In the genomic region with DNA sequence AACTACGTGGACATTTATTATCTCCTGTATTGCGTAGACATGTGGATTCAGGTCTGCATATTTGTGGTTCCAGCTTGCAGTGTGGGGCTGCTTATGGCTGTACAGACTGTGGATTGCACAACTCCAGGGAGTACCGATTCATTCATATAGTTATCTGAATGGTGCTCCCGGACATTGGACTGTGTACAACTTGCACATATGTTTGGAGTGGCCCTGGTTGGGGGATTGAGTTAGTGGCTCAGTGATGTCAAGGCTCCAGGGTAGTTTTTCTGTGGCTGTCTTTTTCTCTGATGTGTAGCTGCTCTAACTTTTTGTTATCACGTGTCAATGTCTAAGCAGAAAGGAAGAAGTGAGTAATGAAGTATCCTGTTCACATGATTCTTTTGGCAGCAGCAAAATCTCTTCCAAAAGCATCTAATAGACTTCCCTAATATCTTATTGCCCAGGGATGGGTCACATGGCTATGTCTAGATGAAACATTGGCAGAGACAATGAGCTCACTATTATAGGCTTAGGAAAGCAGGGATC, we compare ENCODE assay signal across 10 cellular contexts. TPM values are rescaled to one million over a fixed set of nuclear protein-coding genes. Genes with fewer than 3 reads are reported as not detected.
DNase-seq lines count a peak whose midpoint lies in the region; ATAC-seq and TF ChIP-seq lines count a peak whose summit lies in the region.
"Had no signal": no experiment of that assay in that cellular context is flagged by ENCODE, and none has a peak within 500 bp of the region (broad histone marks: within the 10 kb centered on the region; RNA-seq: fewer than 3 reads in every experiment).

No MANE protein-coding gene starts in this region.

- no peak for TF ChIP-seq POLR2A in body of pancreas (IDR thresholded peaks at IDR 0.05)

- WGBS in body of pancreas, 2 donors, result 31 to 36% methylated on average over 5 of the region's 5 CpGs
- 47% methylated on average over 5 of the region's 5 CpGs for WGBS in liver

- ATAC-seq in Right ventricle myocardium inferior (peak; percentile 49), body of pancreas (no peak), GM21723 (IDR thresholded peaks at IDR 0.05; ENCODE audit: unreplicated experiment) (no peak), HG02840 (IDR thresholded peaks at IDR 0.05; ENCODE audit: low FRiP score, unreplicated experiment) (no peak)

- TF ChIP-seq CTCF in body of pancreas (IDR thresholded peaks at IDR 0.05) (no peak), liver (IDR thresholded peaks at IDR 0.05; ENCODE audit: low read depth, low read length, missing input control) (no peak)

- H3K9ac ChIP-seq in liver (ENCODE audit: low read depth in 1 of 2, low read length in 2 of 2), result peak overlapping the region in 1 of 2 donors; percentile 16

- H3K4me1 ChIP-seq in body of pancreas (peaks cover 40% of the 10 kb centered on the region), liver (ENCODE audit: control insufficient read depth in 4 of 4, insufficient read depth in 4 of 4, low read length in 3 of 4) (peaks cover 20 to 50% (median 39%) of the 10 kb centered on the region in 4 donors)
- H3K4me1 ChIP-seq: SJSA1 had no signal

- no peak for TF ChIP-seq RAD21 in liver (IDR thresholded peaks at IDR 0.05)

- peak overlapping the region; percentile 31 to 71 (median 68) for H3K27ac ChIP-seq in body of pancreas
- peak overlapping the region; percentile 64 to 72 for H3K27ac ChIP-seq in liver (ENCODE audit: low read depth in 1 of 2, low read length in 2 of 2)
- H3K27ac ChIP-seq: SJSA1 had no signal

- DNase-seq in Right ventricle myocardium inferior (ENCODE audit: missing footprints) (no peak), cardiac septum (ENCODE audit: low spot score) (no peak), body of pancreas (peak in 1 of 4 donors; percentile 22), NCI-H2196 treated with DMSO at 0.1 percent for 48 hours (lab: John Stamatoyannopoulos, UW; ENCODE audit: unreplicated experiment) (no peak), NCI-H2107 (lab: John Stamatoyannopoulos, UW) (no peak)
- DNase-seq: CD4-positive, CD25-positive, alpha-beta regulatory T cell had no signal

- intact Hi-C loops in Right ventricle myocardium inferior (cut with DNase I) (no loop called here), cardiac septum (cut with DNase I) (no loop called here), body of pancreas (cut with DNase I) (no loop called here)

- no peaks in the 10 kb centered on the region for H3K9me3 ChIP-seq in body of pancreas
- no peaks in the 10 kb centered on the region for H3K9me3 ChIP-seq in liver (ENCODE audit: control insufficient read depth in 4 of 4, low read length in 3 of 4)
- H3K9me3 ChIP-seq: SJSA1 had no signal

- no peaks in the 10 kb centered on the region for H3K36me3 ChIP-seq in body of pancreas (replicated peaks in 1 of 2; ENCODE audit: insufficient read depth in 1 of 2, low read depth in 2 of 2)
- H3K36me3 ChIP-seq in liver (ENCODE audit: control insufficient read depth in 4 of 4, insufficient read depth in 3 of 4, low read depth in 1 of 4, low read length in 3 of 4), result peaks cover 0 to 29% (median 4%) of the 10 kb centered on the region in 4 donors
- H3K36me3 ChIP-seq: SJSA1 had no signal

- H3K4me3 ChIP-seq in body of pancreas (no peak overlapping the region), liver (ENCODE audit: low read depth in 1 of 3, low read length in 3 of 3) (no peak overlapping the region)
- H3K4me3 ChIP-seq: SJSA1 had no signal

- no peaks in the 10 kb centered on the region for H3K27me3 ChIP-seq in body of pancreas
- H3K27me3 ChIP-seq in liver (ENCODE audit: control insufficient read depth in 4 of 4, insufficient read depth in 4 of 4, low read length in 3 of 4), result no peaks in the 10 kb centered on the region
- H3K27me3 ChIP-seq: SJSA1 had no signal

TF ChIP-seq in liver, 16 proteins besides CTCF, POLR2A, EP300 and RAD21:
- TF ChIP-seq ZBTB33 (IDR thresholded peaks at IDR 0.05), result no peak
- peak; percentile 19 for TF ChIP-seq HNF4G (IDR thresholded peaks at IDR 0.05)
- no peak for TF ChIP-seq FOXA2 (IDR thresholded peaks at IDR 0.05)
- peak in 1 of 2 donors; percentile 51 for TF ChIP-seq JUND (IDR thresholded peaks at IDR 0.05)
- peak in 1 of 2 donors; percentile 34 for TF ChIP-seq HNF4A (conservative IDR thresholded peaks at IDR 0.05)

RNA-seq across cellular contexts. Expression of gene ST3GAL6, which starts 15.8 kb away (rescaled TPM):
- total RNA-seq in Right ventricle myocardium inferior, result 27.1 TPM
- 87.0 TPM for total RNA-seq in cardiac septum
- 10 to 100 TPM in 1 of 2 donors, 1 to 10 TPM in 1; 8.0 to 35.3 TPM for total RNA-seq in body of pancreas
- 10 to 100 TPM; 20.0 to 79.7 TPM for total RNA-seq in liver
- polyA plus RNA-seq in liver, result 10 to 100 TPM; 17.3 to 38.9 TPM
- total RNA-seq: SJSA1 had no signal
